9 cellular contexts compared by ENCODE assay signal in the genomic region with DNA sequence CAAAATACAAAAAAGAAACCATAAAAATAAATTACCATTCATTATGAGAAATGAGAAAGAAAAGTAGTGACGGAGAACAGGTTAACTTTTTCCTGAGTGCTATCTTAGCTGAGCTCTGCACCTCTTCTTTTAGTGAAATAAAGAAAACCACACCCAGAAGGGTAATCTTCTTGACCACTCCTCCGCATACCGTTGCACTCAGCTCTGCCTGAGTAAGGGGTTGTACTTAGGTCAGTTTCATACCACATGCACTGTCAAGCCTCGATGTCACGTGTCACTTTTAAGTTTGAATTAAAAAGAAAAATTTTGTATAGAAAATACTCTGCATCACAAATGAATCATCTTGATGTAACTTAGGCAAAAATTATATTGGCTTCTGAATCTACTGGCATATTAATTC. TPM values are rescaled to one million over a fixed set of nuclear protein-coding genes. Genes with fewer than 3 reads are reported as not detected.
DNase-seq lines count a peak whose midpoint lies in the region; ATAC-seq and TF ChIP-seq lines count a peak whose summit lies in the region.
"Had no signal": no experiment of that assay in that cellular context is flagged by ENCODE, and none has a peak within 500 bp of the region (broad histone marks: within the 10 kb centered on the region; RNA-seq: fewer than 3 reads in every experiment).

No MANE protein-coding gene starts in this region.

- peaks cover 53% of the 10 kb centered on the region for H3K4me1 Mint-ChIP-seq in endodermal cell

- peaks cover 6% of the 10 kb centered on the region for H3K9me3 Mint-ChIP-seq in endodermal cell

- no peak overlapping the region for H3K27ac ChIP-seq in SK-N-SH (ENCODE audit: low read depth in 2 of 2, low read length in 1 of 2)
- H3K27ac ChIP-seq in endodermal cell (ENCODE audit: low read depth, low read length), result no peak overlapping the region
- H3K27ac ChIP-seq in prostate gland, result peak overlapping the region; percentile 99 to 100
- H3K27ac ChIP-seq: 22Rv1 had no signal

- H3K9me2 ChIP-seq in SK-N-SH, result no peaks in the 10 kb centered on the region

- DNase-seq in SK-N-SH (no peak), NT2/D1 (ENCODE audit: low read depth, low spot score) (no peak), endodermal cell (peak; percentile 48), prostate gland (ENCODE audit: low spot score) (no peak), GDM1 (lab: John Stamatoyannopoulos, UW) (no peak), SHP77 treated with DMSO at 0.1 percent for 48 hours (lab: John Stamatoyannopoulos, UW) (no peak)

- peak overlapping the region; percentile 90 for H3K4me3 Mint-ChIP-seq in endodermal cell

- H3K4me3 ChIP-seq in SK-N-SH (ENCODE audit: low read depth in 2 of 2, low read length in 1 of 2) (peak overlapping the region in 1 of 2 experiments; percentile 76; a peak in 2 of 4 replicates), NT2/D1 (ENCODE audit: insufficient read length, low read depth) (peak overlapping the region; percentile 88), endodermal cell (ENCODE audit: low read length) (peak overlapping the region; percentile 98), prostate gland (peak overlapping the region; percentile 94 to 97)

- peaks cover 41% of the 10 kb centered on the region for H4K20me1 ChIP-seq in SK-N-SH (ENCODE audit: insufficient read depth)

- POLR2A ChIA-PET in SK-N-SH (lab: Yijun Ruan, JAX), result no interaction called here

- peak overlapping the region; percentile 90 for H3K4me2 ChIP-seq in SK-N-SH

- TF ChIP-seq EP300 in SK-N-SH (IDR thresholded peaks at IDR 0.05; ENCODE audit: borderline replicate concordance in 1 of 2, low read depth in 1 of 2, low read length in 1 of 2), result no peak

- intact Hi-C loops in prostate gland (cut with DNase I), result loop anchor here (5.0 kb wide), 1 partner anchor 49 kb away; no protein-coding TSS in a partner anchor

- H3K27me3 ChIP-seq in SK-N-SH (ENCODE audit: insufficient read depth) (no peaks in the 10 kb centered on the region), NT2/D1 (ENCODE audit: insufficient read depth, insufficient read length) (no peaks in the 10 kb centered on the region), endodermal cell (ENCODE audit: control insufficient read depth, insufficient read depth, low read length, poor library complexity, severe bottlenecking) (no peaks in the 10 kb centered on the region), prostate gland (replicated peaks; ENCODE audit: insufficient read depth) (no peaks in the 10 kb centered on the region)

- no peak overlapping the region for H2AFZ ChIP-seq in SK-N-SH (ENCODE audit: low read depth)

- H3K36me3 Mint-ChIP-seq in endodermal cell (ENCODE audit: low read depth), result peaks cover 63% of the 10 kb centered on the region

- H3K9me3 ChIP-seq in SK-N-SH (no peaks in the 10 kb centered on the region; the same call in 1 of the 2 replicates), NT2/D1 (ENCODE audit: insufficient read depth, low read length) (no peaks in the 10 kb centered on the region; the same call in 1 of the 2 replicates), endodermal cell (ENCODE audit: control insufficient read depth, low read length) (no peaks in the 10 kb centered on the region), prostate gland (no peaks in the 10 kb centered on the region)

- CTCF ChIA-PET in SK-N-SH (lab: Yijun Ruan, JAX), result no interaction called here

- TF ChIP-seq CTCF in SK-N-SH (IDR thresholded peaks at IDR 0.05), result no peak
- TF ChIP-seq CTCF in endodermal cell (conservative IDR thresholded peaks at IDR 0.05), result no peak
- no peak for TF ChIP-seq CTCF in prostate gland (IDR thresholded peaks at IDR 0.05)

- TF ChIP-seq RAD21 in SK-N-SH (IDR thresholded peaks at IDR 0.05; ENCODE audit: low read length), result no peak

- peaks cover 24 to 25% of the 10 kb centered on the region in 2 experiments; a peak in 2 of 4 replicates for H3K4me1 ChIP-seq in SK-N-SH (ENCODE audit: control insufficient read depth in 1 of 2, insufficient read depth in 2 of 2, low read depth in 1 of 2, low read length in 1 of 2)
- peaks cover 13% of the 10 kb centered on the region for H3K4me1 ChIP-seq in NT2/D1 (ENCODE audit: insufficient read depth, insufficient read length)
- H3K4me1 ChIP-seq in endodermal cell (ENCODE audit: control insufficient read depth, insufficient read depth, low read length), result peaks cover 8% of the 10 kb centered on the region
- peaks cover 24% of the 10 kb centered on the region for H3K4me1 ChIP-seq in prostate gland (replicated peaks)

- peaks cover 4 to 9% of the 10 kb centered on the region in 2 experiments for H3K36me3 ChIP-seq in SK-N-SH (replicated peaks in 1 of 2; ENCODE audit: control insufficient read depth in 1 of 2, insufficient read depth in 2 of 2, low read length in 1 of 2)
- peaks cover 65% of the 10 kb centered on the region for H3K36me3 ChIP-seq in NT2/D1 (ENCODE audit: insufficient read depth, insufficient read length, low read length)
- peaks cover 48% of the 10 kb centered on the region for H3K36me3 ChIP-seq in endodermal cell (ENCODE audit: control insufficient read depth, insufficient read depth, low read length)
- H3K36me3 ChIP-seq in prostate gland, result no peaks in the 10 kb centered on the region

- ATAC-seq in SK-N-SH treated with all-trans-retinoic acid at 6 μM for 48 hours, result no peak
- ATAC-seq in HG03342 (IDR thresholded peaks at IDR 0.05; ENCODE audit: unreplicated experiment), result no peak

- no peak for TF ChIP-seq POLR2A in prostate gland (IDR thresholded peaks at IDR 0.05)

- H3K27ac Mint-ChIP-seq in endodermal cell, result peak overlapping the region; percentile 88

- no peaks in the 10 kb centered on the region for H3F3A ChIP-seq in SK-N-SH (replicated peaks; ENCODE audit: insufficient read depth)

- peak overlapping the region; percentile 84; the same call in 1 of the 2 replicates for H3K9ac ChIP-seq in SK-N-SH
- peak overlapping the region; percentile 91 for H3K9ac ChIP-seq in NT2/D1 (ENCODE audit: insufficient read length, low read depth)
- H3K9ac ChIP-seq in endodermal cell (ENCODE audit: extremely low read depth, low read length, poor library complexity, severe bottlenecking), result peak overlapping the region; percentile 91

- 81% methylated on average over 5 of the region's 5 CpGs for WGBS in SK-N-SH (ENCODE audit: low lambda C conversion rate)
- WGBS in endodermal cell (ENCODE audit: insufficient coverage in 1 of 2, insufficient read length in 1 of 2), 2 experiments, result 47% methylated on average over 4 of the region's 5 CpGs; no CpG with 5 or more reads in 1 of the 2 experiments
- WGBS in prostate gland, result 58% methylated on average over 5 of the region's 5 CpGs

- peaks cover 3% of the 10 kb centered on the region for H3K27me3 Mint-ChIP-seq in endodermal cell (ENCODE audit: insufficient read depth)

- peaks cover 67% of the 10 kb centered on the region for H3K79me2 ChIP-seq in SK-N-SH (ENCODE audit: insufficient read depth)

TF ChIP-seq in SK-N-SH, 30 proteins besides CTCF, POLR2A, EP300 and RAD21 (continues in another document):
- no peak for TF ChIP-seq POLR2AphosphoS5 (IDR thresholded peaks at IDR 0.05; ENCODE audit: low read depth, low read length)
- TF ChIP-seq, protein P1, sequence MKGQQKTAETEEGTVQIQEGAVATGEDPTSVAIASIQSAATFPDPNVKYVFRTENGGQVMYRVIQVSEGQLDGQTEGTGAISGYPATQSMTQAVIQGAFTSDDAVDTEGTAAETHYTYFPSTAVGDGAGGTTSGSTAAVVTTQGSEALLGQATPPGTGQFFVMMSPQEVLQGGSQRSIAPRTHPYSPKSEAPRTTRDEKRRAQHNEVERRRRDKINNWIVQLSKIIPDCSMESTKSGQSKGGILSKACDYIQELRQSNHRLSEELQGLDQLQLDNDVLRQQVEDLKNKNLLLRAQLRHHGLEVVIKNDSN (IDR thresholded peaks at IDR 0.05; ENCODE audit: borderline replicate concordance, low read depth), result no peak

TF ChIP-seq in SK-N-SH treated with all-trans-retinoic acid at 6 μM for 48 hours, 23 proteins besides CTCF, POLR2A, EP300 and RAD21 (continues in another document):
- TF ChIP-seq, protein P2, sequence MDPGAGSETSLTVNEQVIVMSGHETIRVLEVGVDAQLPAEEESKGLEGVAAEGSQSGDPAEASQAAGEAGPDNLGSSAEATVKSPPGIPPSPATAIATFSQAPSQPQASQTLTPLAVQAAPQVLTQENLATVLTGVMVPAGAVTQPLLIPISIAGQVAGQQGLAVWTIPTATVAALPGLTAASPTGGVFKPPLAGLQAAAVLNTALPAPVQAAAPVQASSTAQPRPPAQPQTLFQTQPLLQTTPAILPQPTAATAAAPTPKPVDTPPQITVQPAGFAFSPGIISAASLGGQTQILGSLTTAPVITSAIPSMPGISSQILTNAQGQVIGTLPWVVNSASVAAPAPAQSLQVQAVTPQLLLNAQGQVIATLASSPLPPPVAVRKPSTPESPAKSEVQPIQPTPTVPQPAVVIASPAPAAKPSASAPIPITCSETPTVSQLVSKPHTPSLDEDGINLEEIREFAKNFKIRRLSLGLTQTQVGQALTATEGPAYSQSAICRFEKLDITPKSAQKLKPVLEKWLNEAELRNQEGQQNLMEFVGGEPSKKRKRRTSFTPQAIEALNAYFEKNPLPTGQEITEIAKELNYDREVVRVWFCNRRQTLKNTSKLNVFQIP (CRISPR knock-in tag; IDR thresholded peaks at IDR 0.05; ENCODE audit: borderline replicate concordance, low read depth), result no peak
- TF ChIP-seq BACH2 (CRISPR knock-in tag; IDR thresholded peaks at IDR 0.05; ENCODE audit: borderline replicate concordance), result no peak
- TF ChIP-seq RARB (CRISPR knock-in tag; IDR thresholded peaks at IDR 0.05), result no peak
- no peak for TF ChIP-seq ZNF8 (CRISPR knock-in tag; IDR thresholded peaks at IDR 0.05)

RNA-seq across cellular contexts. Expression of a gene that starts 2.8 kb away (rescaled TPM):
- polyA plus RNA-seq in SK-N-SH (2012; rRNA removed), result 84.3 and 92.0 TPM in 2 replicates
- polyA plus RNA-seq in SK-N-SH (2012; cell fraction: cytosol; rRNA removed), result 62.4 and 69.7 TPM in 2 replicates
- 75.6 and 84.7 TPM in 2 replicates for polyA plus RNA-seq in SK-N-SH (2012; cell fraction: nucleus; rRNA removed)
- total RNA-seq in endodermal cell (100 to 1,000 TPM; 145 to 209 TPM), prostate gland (100 to 1,000 TPM; 118 to 222 TPM)
- 118 TPM for polyA plus RNA-seq in endodermal cell (2013, experiment 1 of 2)
- 115 TPM for polyA plus RNA-seq in endodermal cell (2013, experiment 2 of 2)

Comparison
In these comparisons a context has a peak if more than half of its experiments do, and no peak if none do; other contexts are left out.
1. H3K27ac ChIP-seq: peak in prostate gland (2 of 2); none in SK-N-SH (0 of 2) and endodermal cell (single experiment).
2. Peak in every context shown above with its lines, with median percentiles within 50 percentile points of each other: H3K9ac ChIP-seq.